16 cellular contexts compared by ENCODE assay signal in the genomic region with DNA sequence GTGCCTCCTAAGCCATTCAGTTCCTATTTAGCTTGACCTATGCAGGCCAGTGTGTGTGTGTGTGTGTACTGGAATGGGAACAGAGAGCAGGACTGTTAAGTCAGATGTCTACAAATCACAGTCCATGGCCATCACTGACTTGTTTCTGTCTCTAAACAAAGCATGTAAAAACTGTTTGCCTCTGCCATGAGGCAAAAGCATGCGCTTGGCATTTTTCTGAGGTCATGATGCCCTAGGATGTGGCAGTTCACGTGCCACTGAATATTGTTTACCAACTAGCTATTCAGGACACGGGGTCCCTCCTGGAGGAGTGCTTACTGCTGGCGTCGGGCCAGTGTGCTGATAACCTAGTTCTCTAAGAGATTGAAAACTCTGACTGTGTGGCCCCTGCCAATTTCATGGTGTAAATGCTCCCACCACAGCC. TPM values are rescaled to one million over a fixed set of nuclear protein-coding genes. Genes with fewer than 3 reads are reported as not detected.
DNase-seq lines count a peak whose midpoint lies in the region; ATAC-seq and TF ChIP-seq lines count a peak whose summit lies in the region.
"Had no signal": no experiment of that assay in that cellular context is flagged by ENCODE, and none has a peak within 500 bp of the region (broad histone marks: within the 10 kb centered on the region; RNA-seq: fewer than 3 reads in every experiment).

No MANE protein-coding gene starts in this region.

- H3K27me3 ChIP-seq in breast epithelium, result no peaks in the 10 kb centered on the region
- H3K27me3 ChIP-seq in tibial nerve, result no peaks in the 10 kb centered on the region

- H3K27ac Mint-ChIP-seq in MCF 10A (ENCODE audit: low read depth, unreplicated experiment) (no peak overlapping the region), immature natural killer cell (peak overlapping the region in 1 of 6 donors; percentile 59)
- H3K27ac Mint-ChIP-seq: stimulated activated memory B cell treated with anti-CD40 and anti-IgM and Interleukin-4, amounts not matched to agents 10 μg/mL and 1 μg/mL and 100 μg/mL, for 72 hours had no signal

- POLR2A ChIA-PET in MCF 10A (lab: Yijun Ruan, JAX), result no interaction called here

- intact Hi-C loops in breast epithelium (cut with DNase I; ENCODE audit: low total_unique reads) (no loop called here), MCF 10A (cut with micrococcal nuclease) (no loop called here)

- WGBS in tibial nerve, 2 donors, result 38 to 51% methylated on average over 5 of the region's 5 CpGs

- H3K27ac ChIP-seq in breast epithelium (peak overlapping the region; percentile 25 to 74), tibial nerve (peak overlapping the region in 3 of 4 donors; percentile 8 to 67 (median 13))

- H3K4me1 ChIP-seq in breast epithelium (no peaks in the 10 kb centered on the region), tibial nerve (peaks cover 0 to 29% (median 7%) of the 10 kb centered on the region in 4 donors)

- peak; percentile 87 for ATAC-seq in left lobe of liver
- ATAC-seq: HCT116; stimulated activated memory B cell treated with anti-CD40 and anti-IgM and Interleukin-4, amounts not matched to agents 10 μg/mL and 1 μg/mL and 100 μg/mL, for 72 hours had no signal

- CTCF ChIA-PET in MCF 10A (lab: Yijun Ruan, JAX), result no interaction called here

- BruUV-seq in MCF 10A (replicated peaks; lab: Mats Ljungman, UMichigan), result no TSS peak

- in situ Hi-C loops in SK-MEL-5 (cut with HindIII; ENCODE audit: low pct_unique_long_range_greater_than_20kb, low sequenced_read_pairs), result no loop called here

- TF ChIP-seq POLR2A in breast epithelium (IDR thresholded peaks at IDR 0.05) (no peak), tibial nerve (IDR thresholded peaks at IDR 0.05) (no peak)

- H3K4me3 ChIP-seq in breast epithelium (no peak overlapping the region), tibial nerve (no peak overlapping the region)

- H3K4me3 Mint-ChIP-seq in MCF 10A (ENCODE audit: unreplicated experiment) (no peak overlapping the region), immature natural killer cell (no peak overlapping the region)
- H3K4me3 Mint-ChIP-seq: stimulated activated memory B cell treated with anti-CD40 and anti-IgM and Interleukin-4, amounts not matched to agents 10 μg/mL and 1 μg/mL and 100 μg/mL, for 72 hours had no signal

- H3K9me3 Mint-ChIP-seq in MCF 10A (ENCODE audit: unreplicated experiment), result no peaks in the 10 kb centered on the region
- H3K9me3 Mint-ChIP-seq in immature natural killer cell, result no peaks in the 10 kb centered on the region

- H3K27me3 Mint-ChIP-seq in MCF 10A (ENCODE audit: insufficient read depth, unreplicated experiment) (no peaks in the 10 kb centered on the region), immature natural killer cell (ENCODE audit: low read depth in 3 of 3) (peaks cover 0 to 3% (median 0%) of the 10 kb centered on the region in 3 donors)
- H3K27me3 Mint-ChIP-seq: stimulated activated memory B cell treated with anti-CD40 and anti-IgM and Interleukin-4, amounts not matched to agents 10 μg/mL and 1 μg/mL and 100 μg/mL, for 72 hours had no signal

- peak in 1 of 2 donors; percentile 11 for TF ChIP-seq EP300 in tibial nerve (IDR thresholded peaks at IDR 0.05)

- TF ChIP-seq CTCF in breast epithelium (IDR thresholded peaks at IDR 0.05) (no peak), MCF 10A (IDR thresholded peaks at IDR 0.05; ENCODE audit: unreplicated experiment) (no peak), tibial nerve (IDR thresholded peaks at IDR 0.05) (no peak)

- no peaks in the 10 kb centered on the region for H3K9me3 ChIP-seq in breast epithelium
- H3K9me3 ChIP-seq in tibial nerve, result no peaks in the 10 kb centered on the region

- H3K36me3 ChIP-seq in breast epithelium (no peaks in the 10 kb centered on the region), tibial nerve (no peaks in the 10 kb centered on the region)

- H3K36me3 Mint-ChIP-seq in MCF 10A (ENCODE audit: insufficient read depth, unreplicated experiment) (peaks cover 5% of the 10 kb centered on the region), immature natural killer cell (no peaks in the 10 kb centered on the region)
- H3K36me3 Mint-ChIP-seq: stimulated activated memory B cell treated with anti-CD40 and anti-IgM and Interleukin-4, amounts not matched to agents 10 μg/mL and 1 μg/mL and 100 μg/mL, for 72 hours had no signal

- H3K4me1 Mint-ChIP-seq in MCF 10A (ENCODE audit: insufficient read depth, unreplicated experiment), result peaks cover 14% of the 10 kb centered on the region
- H3K4me1 Mint-ChIP-seq in immature natural killer cell, result peaks cover 7 to 14% of the 10 kb centered on the region in 2 donors

- DNase-seq in breast epithelium (ENCODE audit: low spot score in 2 of 2), result no peak
- no peak for DNase-seq in MCF 10A (ENCODE audit: unreplicated experiment)
- peak; percentile 54 for DNase-seq in SK-MEL-5 (ENCODE audit: low read depth, low spot score)
- peak; percentile 94 for DNase-seq in left lobe of liver (ENCODE audit: low spot score)
- DNase-seq in tibial nerve (ENCODE audit: low spot score in 2 of 2), result no peak
- DNase-seq in activated CD4-positive, alpha-beta T cell treated with anti-CD3 and anti-CD28 coated beads, Interleukin-2, amount 50 U/mL, for 1 hour, result no peak
- no peak for DNase-seq in immature natural killer cell
- DNase-seq in ureter (ENCODE audit: low spot score), result no peak
- DNase-seq: activated gamma-delta T cell, GDM1, KG1, kidney glomerular epithelial cell, NCI-H1436, NCI-H510A had no signal

RNA-seq across cellular contexts. Expression of a gene that starts 8.2 kb away (rescaled TPM):
- total RNA-seq in breast epithelium, result 100 to 1,000 TPM; 132 to 170 (median 142) TPM
- total RNA-seq in MCF 10A (2022), result 119 and 125 TPM in 2 replicates
- 95.1 and 102 TPM in 2 replicates for total RNA-seq in SK-MEL-5 (2014; rRNA removed; shearing (Covaris generic))
- 78.4 and 144 TPM in 2 replicates for polyA plus RNA-seq in SK-MEL-5 (2015; cell fraction: cytosol; rRNA removed)
- 74.9 and 82.3 TPM in 2 replicates for polyA plus RNA-seq in SK-MEL-5 (2015; cell fraction: nucleus; rRNA removed)
- total RNA-seq in left lobe of liver, result 141 TPM
- total RNA-seq in tibial nerve, result 100 to 1,000 TPM in 2 of 4 donors, 10 to 100 TPM in 2; 84.6 to 106 (median 101) TPM
- polyA plus RNA-seq in immature natural killer cell, result 1 to 10 TPM; 5.2 to 8.5 (median 7.3) TPM
- total RNA-seq in ureter, result 68.5 TPM

Comparison
In these comparisons a context has a peak if more than half of its experiments do, and no peak if none do; other contexts are left out.
1. DNase-seq: peak in SK-MEL-5 (single experiment) and left lobe of liver (single experiment); none in breast epithelium (0 of 2), MCF 10A (single experiment), tibial nerve (0 of 2), activated CD4-positive, alpha-beta T cell treated with anti-CD3 and anti-CD28 coated beads, Interleukin-2, amount 50 U/mL, for 1 hour (single experiment), immature natural killer cell (0 of 3) and ureter (single experiment).